ENCODE assay signal across 32 cellular contexts in genomic region chr22:30535182-30535581, GRCh38. TPM values are rescaled to one million over a fixed set of nuclear protein-coding genes. Genes with fewer than 3 reads are reported as not detected.
"Had no signal": no experiment of that assay in that cellular context is flagged by ENCODE, and none has a peak within 500 bp of the region (broad histone marks: within the 10 kb centered on the region; RNA-seq: fewer than 3 reads in every experiment).

No MANE protein-coding gene starts in this region.

- H3K9me3 Mint-ChIP-seq: naive thymus-derived CD4-positive, alpha-beta T cell; nephron; neural progenitor cell; stimulated activated effector memory CD8-positive, alpha-beta T cell treated with anti-CD3 and anti-CD28 coated beads, Interleukin-12 subunit alpha, Interleukin-12 subunit beta, amount 100 ng/mL, for 72 hours; stimulated activated naive CD8-positive, alpha-beta T cell treated with anti-CD3 and anti-CD28 coated beads, Interleukin-15, Interleukin-2, amounts not matched to agents 100 ng/mL and 50 ng/mL, for 24 hours had no signal

- H3K27ac Mint-ChIP-seq: naive thymus-derived CD4-positive, alpha-beta T cell; nephron; neural progenitor cell; stimulated activated effector memory CD8-positive, alpha-beta T cell treated with anti-CD3 and anti-CD28 coated beads, Interleukin-12 subunit alpha, Interleukin-12 subunit beta, amount 100 ng/mL, for 72 hours; stimulated activated naive CD8-positive, alpha-beta T cell treated with anti-CD3 and anti-CD28 coated beads, Interleukin-15, Interleukin-2, amounts not matched to agents 100 ng/mL and 50 ng/mL, for 24 hours had no signal

- ATAC-seq: esophagus mucosa; foreskin keratinocyte; gastroesophageal sphincter; heart left ventricle; left cardiac atrium; left lung; naive thymus-derived CD4-positive, alpha-beta T cell; psoas muscle; right cardiac atrium; stimulated activated effector memory CD8-positive, alpha-beta T cell treated with anti-CD3 and anti-CD28 coated beads, Interleukin-12 subunit alpha, Interleukin-12 subunit beta, amount 100 ng/mL, for 72 hours had no signal

- H3K27ac ChIP-seq: dorsolateral prefrontal cortex, epithelial cell of prostate, foreskin keratinocyte, gastroesophageal sphincter, heart left ventricle, left lung, neural progenitor cell, ovary, psoas muscle, sigmoid colon, thoracic aorta, tibial nerve, upper lobe of left lung had no signal

- H3K9me3 ChIP-seq: gastroesophageal sphincter, heart left ventricle, left lung, ovary, psoas muscle, sigmoid colon, thoracic aorta, tibial nerve, upper lobe of left lung had no signal

- H3K36me3 Mint-ChIP-seq: naive thymus-derived CD4-positive, alpha-beta T cell; neural progenitor cell; stimulated activated effector memory CD8-positive, alpha-beta T cell treated with anti-CD3 and anti-CD28 coated beads, Interleukin-12 subunit alpha, Interleukin-12 subunit beta, amount 100 ng/mL, for 72 hours had no signal

- H3K36me3 ChIP-seq: gastroesophageal sphincter, heart left ventricle, left lung, neural progenitor cell, ovary, sigmoid colon, thoracic aorta, upper lobe of left lung had no signal

- DNase-seq: dorsolateral prefrontal cortex; effector CD4-positive, alpha-beta T cell; foreskin keratinocyte; heart left ventricle; hippocampal formation; left cardiac atrium; left lung; mammary epithelial cell; mesendoderm; midbrain; naive thymus-derived CD4-positive, alpha-beta T cell; occipital lobe; ovary; psoas muscle; right cardiac atrium; sigmoid colon; stimulated activated CD4-positive, alpha-beta T cell treated with anti-CD3 and anti-CD28 coated beads, Interleukin-2, amount 100 ng/mL, for 24 hours; stimulated activated CD4-positive, alpha-beta T cell treated with anti-CD3 and anti-CD28 coated beads, Interleukin-4, amount 100 ng/mL, for 24 hours; upper lobe of left lung had no signal

- H3K4me1 Mint-ChIP-seq: nephron, neural progenitor cell had no signal

- H3K4me3 Mint-ChIP-seq: naive thymus-derived CD4-positive, alpha-beta T cell; nephron; neural progenitor cell; stimulated activated effector memory CD8-positive, alpha-beta T cell treated with anti-CD3 and anti-CD28 coated beads, Interleukin-12 subunit alpha, Interleukin-12 subunit beta, amount 100 ng/mL, for 72 hours; stimulated activated naive CD8-positive, alpha-beta T cell treated with anti-CD3 and anti-CD28 coated beads, Interleukin-15, Interleukin-2, amounts not matched to agents 100 ng/mL and 50 ng/mL, for 24 hours had no signal

- H3K4me1 ChIP-seq: foreskin keratinocyte, gastroesophageal sphincter, heart left ventricle, left lung, neural progenitor cell, psoas muscle, sigmoid colon, tibial nerve, upper lobe of left lung had no signal

- H3K27me3 ChIP-seq: dorsolateral prefrontal cortex, foreskin keratinocyte, gastroesophageal sphincter, neural progenitor cell, ovary, sigmoid colon, tibial nerve had no signal

- H3K4me3 ChIP-seq: dorsolateral prefrontal cortex, gastroesophageal sphincter, heart left ventricle, left lung, neural progenitor cell, ovary, psoas muscle, sigmoid colon, thoracic aorta, tibial nerve, upper lobe of left lung had no signal

- FAIRE-seq: colon, islet of Langerhans, urothelium cell line had no signal

RNA-seq across cellular contexts. Expression of gene SEC14L6, which starts 11.4 kb away (rescaled TPM):
- total RNA-seq: esophagus mucosa; naive thymus-derived CD4-positive, alpha-beta T cell; psoas muscle; skeletal muscle tissue had no signal
- polyA plus RNA-seq: naive thymus-derived CD4-positive, alpha-beta T cell; psoas muscle had no signal

RNA-seq across cellular contexts. Expression of gene SEC14L4, which starts 29.7 kb away (rescaled TPM):
- total RNA-seq: esophagus mucosa; gastroesophageal sphincter; left cardiac atrium; mammary epithelial cell; naive thymus-derived CD4-positive, alpha-beta T cell; occipital lobe; psoas muscle; right cardiac atrium; sigmoid colon; thoracic aorta had no signal
- polyA plus RNA-seq: heart left ventricle; naive thymus-derived CD4-positive, alpha-beta T cell; right cardiac atrium had no signal

RNA-seq across cellular contexts. Expression of gene GAL3ST1, which starts 39.3 kb away (rescaled TPM):
- total RNA-seq: esophagus mucosa, foreskin keratinocyte, mammary epithelial cell had no signal
- polyA plus RNA-seq: foreskin keratinocyte, mammary epithelial cell had no signal
